Comparison of ENCODE assay signal across 12 cellular contexts in genomic region chr4:90118547-90119211, GRCh38. TPM values are rescaled to one million over a fixed set of nuclear protein-coding genes. Genes with fewer than 3 reads are reported as not detected.
DNase-seq lines count a peak whose midpoint lies in the region; ATAC-seq, FAIRE-seq and TF ChIP-seq lines count a peak whose summit lies in the region.
"Had no signal": no experiment of that assay in that cellular context is flagged by ENCODE, and none has a peak within 500 bp of the region (broad histone marks: within the 10 kb centered on the region; RNA-seq: fewer than 3 reads in every experiment).

No MANE protein-coding gene starts in this region.

- 51 to 52% methylated on average over 4 of the region's 4 CpGs for WGBS in pancreas, 2 donors

- H3K4me1 ChIP-seq in OCI-LY3 (ENCODE audit: low read length) (peaks cover 26% of the 10 kb centered on the region), Peyer's patch (no peaks in the 10 kb centered on the region), pancreas (no peaks in the 10 kb centered on the region)

- no peak overlapping the region for H3K4me3 ChIP-seq in OCI-LY3 (ENCODE audit: low read length)
- no peak overlapping the region for H3K4me3 ChIP-seq in Peyer's patch
- H3K4me3 ChIP-seq in pancreas: no peak overlapping the region
- H3K4me3 ChIP-seq: lung had no signal

- peak overlapping the region; percentile 42 for H3K4me2 ChIP-seq in OCI-LY3 (ENCODE audit: low read length)

- H3K9me3 ChIP-seq in OCI-LY3 (ENCODE audit: insufficient read depth, low read length) (no peaks in the 10 kb centered on the region), Peyer's patch (no peaks in the 10 kb centered on the region), pancreas (no peaks in the 10 kb centered on the region)

- no peaks in the 10 kb centered on the region for H4K20me1 ChIP-seq in OCI-LY3 (ENCODE audit: insufficient read depth, low read length)

- H3K36me3 ChIP-seq in OCI-LY3 (replicated peaks; ENCODE audit: low read depth, low read length) (no peaks in the 10 kb centered on the region), Peyer's patch (no peaks in the 10 kb centered on the region), pancreas (no peaks in the 10 kb centered on the region)

- H3K79me2 ChIP-seq in OCI-LY3 (ENCODE audit: low read length): no peaks in the 10 kb centered on the region

- intact Hi-C loops in pancreas (cut with DNase I): no loop called here

- H3K9ac ChIP-seq in OCI-LY3 (ENCODE audit: low read length): no peak overlapping the region

- peak; percentile 85 for ATAC-seq in GM18907 (IDR thresholded peaks at IDR 0.05; ENCODE audit: unreplicated experiment)
- ATAC-seq in GM21528 (IDR thresholded peaks at IDR 0.05; ENCODE audit: low FRiP score, unreplicated experiment): peak; percentile 87
- peak; percentile 76 for ATAC-seq in HG03060 (IDR thresholded peaks at IDR 0.05; ENCODE audit: low read depth, unreplicated experiment)
- no peak for ATAC-seq in natural killer cell treated with Interleukin-12 subunit alpha and Interleukin-12 subunit beta and Interleukin-15 and Interleukin-18, amount 100 ng/mL, for 72 hours
- no peak for ATAC-seq in pancreas

- no peak overlapping the region for H3K27ac Mint-ChIP-seq in natural killer cell treated with Interleukin-12 subunit alpha and Interleukin-12 subunit beta and Interleukin-15 and Interleukin-18, amount 100 ng/mL, for 72 hours

- peaks cover 0 to 4% of the 10 kb centered on the region in 2 donors for H3K27me3 Mint-ChIP-seq in natural killer cell treated with Interleukin-12 subunit alpha and Interleukin-12 subunit beta and Interleukin-15 and Interleukin-18, amount 100 ng/mL, for 72 hours

- DNase-seq in natural killer cell treated with Interleukin-12 subunit alpha and Interleukin-12 subunit beta and Interleukin-15 and Interleukin-18, amount 100 ng/mL, for 72 hours (ENCODE audit: low spot score): no peak
- DNase-seq in Peyer's patch (no peak), ureter (ENCODE audit: low spot score) (no peak), pancreas (no peak)
- DNase-seq: aorta, NCI-H2029, OCI-M1 had no signal

- H2AFZ ChIP-seq in OCI-LY3 (ENCODE audit: low read depth, low read length): peak overlapping the region; percentile 69

- H3K9me3 Mint-ChIP-seq in natural killer cell treated with Interleukin-12 subunit alpha and Interleukin-12 subunit beta and Interleukin-15 and Interleukin-18, amount 100 ng/mL, for 72 hours: peaks cover 10% of the 10 kb centered on the region

- H3K36me3 Mint-ChIP-seq in natural killer cell treated with Interleukin-12 subunit alpha and Interleukin-12 subunit beta and Interleukin-15 and Interleukin-18, amount 100 ng/mL, for 72 hours: no peaks in the 10 kb centered on the region

- no peak for FAIRE-seq in pancreas (lab: Jason Lieb, UNC)

- H3K4me1 Mint-ChIP-seq in natural killer cell treated with Interleukin-12 subunit alpha and Interleukin-12 subunit beta and Interleukin-15 and Interleukin-18, amount 100 ng/mL, for 72 hours (ENCODE audit: low read depth in 2 of 2): no peaks in the 10 kb centered on the region

- TF ChIP-seq CTCF in OCI-LY3 (IDR thresholded peaks at IDR 0.05; ENCODE audit: low read depth, low read length): no peak
- no peak for TF ChIP-seq CTCF in Peyer's patch (IDR thresholded peaks at IDR 0.05)
- no peak for TF ChIP-seq CTCF in pancreas (IDR thresholded peaks at IDR 0.05)

- no peak for TF ChIP-seq POLR2A in Peyer's patch (IDR thresholded peaks at IDR 0.05)

- no peak overlapping the region for H3K4me3 Mint-ChIP-seq in natural killer cell treated with Interleukin-12 subunit alpha and Interleukin-12 subunit beta and Interleukin-15 and Interleukin-18, amount 100 ng/mL, for 72 hours

- no peaks in the 10 kb centered on the region for H3K27me3 ChIP-seq in OCI-LY3 (ENCODE audit: low read depth, low read length)
- H3K27me3 ChIP-seq in Peyer's patch: no peaks in the 10 kb centered on the region
- H3K27me3 ChIP-seq in pancreas: no peaks in the 10 kb centered on the region

- 0 out of 2 replicates have a peak overlapping the region, but pooled peaks have one; percentile 1 for H3K27ac ChIP-seq in OCI-LY3 (ENCODE audit: low read length)
- H3K27ac ChIP-seq in Peyer's patch: no peak overlapping the region
- H3K27ac ChIP-seq in pancreas: no peak overlapping the region

RNA-seq across cellular contexts. Expression of gene CCSER1, which starts 8.5 kb away (rescaled TPM):
- under 1 TPM in 1 of 2 donors, not detected in 1; 0.17 TPM for total RNA-seq in natural killer cell treated with Interleukin-12 subunit alpha and Interleukin-12 subunit beta and Interleukin-15 and Interleukin-18, amount 100 ng/mL, for 72 hours
- total RNA-seq in Peyer's patch (10 to 100 TPM; 27.5 to 66.5 (median 54.3) TPM), ureter (94.5 TPM), pancreas (10 to 100 TPM in 1 of 6 donors, 1 to 10 TPM in 5; 3.4 to 12.7 (median 6.2) TPM)
- 1 to 10 TPM in 1 of 2 donors, under 1 TPM in 1; 0.99 to 1.3 TPM for polyA plus RNA-seq in pancreas

Comparison
In these comparisons a context has a peak if more than half of its experiments do, and no peak if none do; other contexts are left out.
1. ATAC-seq: peak in GM18907 (single experiment), GM21528 (single experiment) and HG03060 (single experiment); none in natural killer cell treated with Interleukin-12 subunit alpha and Interleukin-12 subunit beta and Interleukin-15 and Interleukin-18, amount 100 ng/mL, for 72 hours (0 of 2) and pancreas (0 of 4).